ENCODE assay signal across 13 cellular contexts in genomic region chr3:196643761-196644160, GRCh38. TPM values are rescaled to one million over a fixed set of nuclear protein-coding genes. Genes with fewer than 3 reads are reported as not detected.
DNase-seq lines count a peak whose midpoint lies in the region; ATAC-seq and TF ChIP-seq lines count a peak whose summit lies in the region.
"Had no signal": no experiment of that assay in that cellular context is flagged by ENCODE, and none has a peak within 500 bp of the region (broad histone marks: within the 10 kb centered on the region; RNA-seq: fewer than 3 reads in every experiment).

No MANE protein-coding gene starts in this region.

- H3K9me2 ChIP-seq in SU-DHL-6 (replicated peaks; ENCODE audit: insufficient read depth, low read length) = no peaks in the 10 kb centered on the region

- H3K4me3 Mint-ChIP-seq in activated CD4-positive, alpha-beta T cell treated with anti-CD3 and anti-CD28 coated beads, Interleukin-2, amount 10 ng/mL, durations not matched to agents 24 days and 14 days = peak overlapping the region; percentile 67
- no peak overlapping the region for H3K4me3 Mint-ChIP-seq in endodermal cell
- peak overlapping the region in 1 of 2 donors; percentile 14 for H3K4me3 Mint-ChIP-seq in stimulated activated naive CD8-positive, alpha-beta T cell treated with anti-CD3 and anti-CD28 coated beads, Interleukin-15, amount 100 ng/mL, for 72 hours

- H3K9me3 ChIP-seq in SU-DHL-6 (ENCODE audit: insufficient read depth, low read length) (no peaks in the 10 kb centered on the region), endodermal cell (ENCODE audit: control insufficient read depth, low read length) (no peaks in the 10 kb centered on the region)
- H3K9me3 ChIP-seq: colonic mucosa had no signal

- H3K27me3 Mint-ChIP-seq in activated CD4-positive, alpha-beta T cell treated with anti-CD3 and anti-CD28 coated beads, Interleukin-2, amount 10 ng/mL, durations not matched to agents 24 days and 14 days = no peaks in the 10 kb centered on the region
- H3K27me3 Mint-ChIP-seq in endodermal cell (ENCODE audit: insufficient read depth) = peaks cover 7% of the 10 kb centered on the region
- no peaks in the 10 kb centered on the region for H3K27me3 Mint-ChIP-seq in stimulated activated naive CD8-positive, alpha-beta T cell treated with anti-CD3 and anti-CD28 coated beads, Interleukin-15, amount 100 ng/mL, for 72 hours

- H3K4me1 Mint-ChIP-seq in activated CD4-positive, alpha-beta T cell treated with anti-CD3 and anti-CD28 coated beads, Interleukin-2, amount 10 ng/mL, durations not matched to agents 24 days and 14 days = peaks cover 57% of the 10 kb centered on the region
- peaks cover 13% of the 10 kb centered on the region for H3K4me1 Mint-ChIP-seq in endodermal cell
- peaks cover 81% of the 10 kb centered on the region for H3K4me1 Mint-ChIP-seq in stimulated activated naive CD8-positive, alpha-beta T cell treated with anti-CD3 and anti-CD28 coated beads, Interleukin-15, amount 100 ng/mL, for 72 hours

- H3K36me3 ChIP-seq in SU-DHL-6 (ENCODE audit: low read length) (no peaks in the 10 kb centered on the region), endodermal cell (ENCODE audit: control insufficient read depth, insufficient read depth, low read length) (no peaks in the 10 kb centered on the region)
- H3K36me3 ChIP-seq: colonic mucosa had no signal

- H3F3A ChIP-seq in SU-DHL-6 (ENCODE audit: insufficient read depth) = no peaks in the 10 kb centered on the region

- no peaks in the 10 kb centered on the region for H3K9me3 Mint-ChIP-seq in activated CD4-positive, alpha-beta T cell treated with anti-CD3 and anti-CD28 coated beads, Interleukin-2, amount 10 ng/mL, durations not matched to agents 24 days and 14 days
- H3K9me3 Mint-ChIP-seq in endodermal cell = no peaks in the 10 kb centered on the region
- H3K9me3 Mint-ChIP-seq in stimulated activated naive CD8-positive, alpha-beta T cell treated with anti-CD3 and anti-CD28 coated beads, Interleukin-15, amount 100 ng/mL, for 72 hours = no peaks in the 10 kb centered on the region

- no peak for DNase-seq in activated CD4-positive, alpha-beta T cell treated with anti-CD3 and anti-CD28 coated beads, Interleukin-2, amount 10 ng/mL, durations not matched to agents 24 days and 14 days
- DNase-seq in activated CD4-positive, alpha-beta T cell treated with anti-CD3 and anti-CD28 coated beads for 1 hour = no peak
- no peak for DNase-seq in endodermal cell
- no peak for DNase-seq in stimulated activated naive CD8-positive, alpha-beta T cell treated with anti-CD3 and anti-CD28 coated beads, Interleukin-15, amount 100 ng/mL, for 72 hours
- DNase-seq in NOMO-1 treated with dmso at 0.1 percent for 144 hours (lab: John Stamatoyannopoulos, UW; ENCODE audit: unreplicated experiment) = no peak
- DNase-seq in stimulated activated CD4-positive, alpha-beta T cell treated with anti-CD3 and anti-CD28 coated beads, Interleukin-4, amount 100 ng/mL, for 4 hours = no peak
- no peak for DNase-seq in NAMALWA (ENCODE audit: low spot score)
- DNase-seq: amniotic stem cell, colonic mucosa, NCI-H1417 had no signal

- intact Hi-C loops in activated CD4-positive, alpha-beta T cell treated with anti-CD3 and anti-CD28 coated beads, Interleukin-2, amount 10 ng/mL, durations not matched to agents 24 days and 14 days (cut with micrococcal nuclease) = loop anchor here (5.0 kb wide), 1 partner anchor 76 kb away; the partner anchor contains the start of genes FBXO45 and WDR53

- H3K36me3 Mint-ChIP-seq in activated CD4-positive, alpha-beta T cell treated with anti-CD3 and anti-CD28 coated beads, Interleukin-2, amount 10 ng/mL, durations not matched to agents 24 days and 14 days (ENCODE audit: low read depth) = peaks cover 39% of the 10 kb centered on the region
- no peaks in the 10 kb centered on the region for H3K36me3 Mint-ChIP-seq in endodermal cell (ENCODE audit: low read depth)

- H3K4me2 ChIP-seq in SU-DHL-6 (ENCODE audit: low read depth, low read length, poor library complexity, severe bottlenecking) = peak overlapping the region; percentile 40

- H3K27ac Mint-ChIP-seq in activated CD4-positive, alpha-beta T cell treated with anti-CD3 and anti-CD28 coated beads, Interleukin-2, amount 10 ng/mL, durations not matched to agents 24 days and 14 days = peak overlapping the region; percentile 83
- peak overlapping the region; percentile 53 for H3K27ac Mint-ChIP-seq in endodermal cell
- H3K27ac Mint-ChIP-seq in stimulated activated naive CD8-positive, alpha-beta T cell treated with anti-CD3 and anti-CD28 coated beads, Interleukin-15, amount 100 ng/mL, for 72 hours = peak overlapping the region; percentile 1 to 58

- H3K27me3 ChIP-seq in SU-DHL-6 (ENCODE audit: low read length) (no peaks in the 10 kb centered on the region), endodermal cell (ENCODE audit: control insufficient read depth, insufficient read depth, low read length, poor library complexity, severe bottlenecking) (peaks cover 18% of the 10 kb centered on the region)
- H3K27me3 ChIP-seq: colonic mucosa had no signal

- no peaks in the 10 kb centered on the region for H4K20me1 ChIP-seq in SU-DHL-6 (ENCODE audit: low read depth, low read length)

- H3K27ac ChIP-seq in SU-DHL-6 (ENCODE audit: low read depth, low read length) (no peak overlapping the region), endodermal cell (ENCODE audit: low read depth, low read length) (no peak overlapping the region)
- H3K27ac ChIP-seq: colonic mucosa had no signal

- 88 to 89% methylated on average over 3 to 5 of the region's 5 CpGs for WGBS in endodermal cell (ENCODE audit: insufficient coverage in 1 of 2, insufficient read length in 1 of 2), 2 experiments

- no peak overlapping the region for H3K9ac ChIP-seq in SU-DHL-6 (ENCODE audit: low read length)
- H3K9ac ChIP-seq in endodermal cell (ENCODE audit: extremely low read depth, low read length, poor library complexity, severe bottlenecking) = no peak overlapping the region

- no peak overlapping the region for H3K4me3 ChIP-seq in SU-DHL-6 (ENCODE audit: insufficient read depth, low read length, poor library complexity, severe bottlenecking)
- H3K4me3 ChIP-seq in endodermal cell (ENCODE audit: low read length) = no peak overlapping the region
- H3K4me3 ChIP-seq: colonic mucosa, lung had no signal

- peak overlapping the region; percentile 7 for H2AFZ ChIP-seq in SU-DHL-6 (ENCODE audit: low read depth, low read length, severe bottlenecking)

- ATAC-seq in stimulated activated naive CD8-positive, alpha-beta T cell treated with anti-CD3 and anti-CD28 coated beads, Interleukin-15, amount 100 ng/mL, for 72 hours = no peak
- ATAC-seq: Panc1 had no signal

- no peaks in the 10 kb centered on the region for H3K4me1 ChIP-seq in endodermal cell (ENCODE audit: control insufficient read depth, insufficient read depth, low read length)
- H3K4me1 ChIP-seq: colonic mucosa had no signal

- TF ChIP-seq CTCF in SU-DHL-6 (IDR thresholded peaks at IDR 0.05; ENCODE audit: insufficient read depth, low read length, poor library complexity, severe bottlenecking) (no peak), endodermal cell (conservative IDR thresholded peaks at IDR 0.05) (no peak)

- H3K79me2 ChIP-seq in SU-DHL-6 (ENCODE audit: insufficient read depth, low read length) = no peaks in the 10 kb centered on the region

RNA-seq across cellular contexts. Expression of gene NRROS, which starts 4.3 kb away (rescaled TPM):
- total RNA-seq in activated CD4-positive, alpha-beta T cell treated with anti-CD3 and anti-CD28 coated beads, Interleukin-2, amount 10 ng/mL, durations not matched to agents 24 days and 14 days = 38.2 and 39.0 TPM in 2 replicates
- total RNA-seq in endodermal cell = 1 to 10 TPM; 2.1 to 3.2 TPM
- 0.57 TPM for polyA plus RNA-seq in endodermal cell (2013, experiment 1 of 2)
- 0.33 TPM for polyA plus RNA-seq in endodermal cell (2013, experiment 2 of 2)

Comparison
In these comparisons a context has a peak if more than half of its experiments do, and no peak if none do; other contexts are left out.
1. H3K27ac Mint-ChIP-seq: peak in every context shown above with its lines; median percentile 83 in activated CD4-positive, alpha-beta T cell treated with anti-CD3 and anti-CD28 coated beads, Interleukin-2, amount 10 ng/mL, durations not matched to agents 24 days and 14 days; 53 in endodermal cell; 30 in stimulated activated naive CD8-positive, alpha-beta T cell treated with anti-CD3 and anti-CD28 coated beads, Interleukin-15, amount 100 ng/mL, for 72 hours.